10 cellular contexts compared by ENCODE assay signal in genomic region chr11:64746486-64746885, GRCh38. TPM values are rescaled to one million over a fixed set of nuclear protein-coding genes. Genes with fewer than 3 reads are reported as not detected.
DNase-seq lines count a peak whose midpoint lies in the region; ATAC-seq, FAIRE-seq and TF ChIP-seq lines count a peak whose summit lies in the region.
"Had no signal": no experiment of that assay in that cellular context is flagged by ENCODE, and none has a peak within 500 bp of the region (broad histone marks: within the 10 kb centered on the region; RNA-seq: fewer than 3 reads in every experiment).

No MANE protein-coding gene starts in this region.

- no peak overlapping the region for H2AFZ ChIP-seq in smooth muscle cell (ENCODE audit: low read depth)

- no peaks in the 10 kb centered on the region for H3K27me3 ChIP-seq in BLaER1
- H3K27me3 ChIP-seq in HUES64 (ENCODE audit: insufficient read depth, low read length), result peaks cover 34% of the 10 kb centered on the region
- peaks cover 30% of the 10 kb centered on the region for H3K27me3 ChIP-seq in smooth muscle cell (ENCODE audit: low read depth)

- WGBS in HUES64, result 86% methylated on average over 10 of the region's 10 CpGs
- 87% methylated on average over 8 of the region's 10 CpGs for WGBS in smooth muscle cell (ENCODE audit: low lambda C conversion rate)

- no peaks in the 10 kb centered on the region for H3F3A ChIP-seq in smooth muscle cell (ENCODE audit: low read depth)

- peak overlapping the region; percentile 99 for H3K27ac ChIP-seq in BLaER1
- no peak overlapping the region for H3K27ac ChIP-seq in HUES64 (ENCODE audit: low read depth, low read length)
- H3K27ac ChIP-seq in smooth muscle cell (ENCODE audit: low read depth), result no peak overlapping the region
- H3K27ac ChIP-seq in substantia nigra (ENCODE audit: low read depth, low read length, poor library complexity, severe bottlenecking), result no peak overlapping the region

- no peak for FAIRE-seq in urothelium cell line (lab: Jason Lieb, UNC)

- H3K36me3 ChIP-seq in BLaER1, result peaks cover 3% of the 10 kb centered on the region; the same call in 1 of the 2 replicates
- no peaks in the 10 kb centered on the region for H3K36me3 ChIP-seq in HUES64 (ENCODE audit: insufficient read depth, low read length)
- H3K36me3 ChIP-seq in smooth muscle cell (ENCODE audit: low read depth), result no peaks in the 10 kb centered on the region

- peak overlapping the region; percentile 93 to 95 for H3K4me3 Mint-ChIP-seq in effector memory CD8-positive, alpha-beta T cell
- no peak overlapping the region for H3K4me3 Mint-ChIP-seq in osteocyte (ENCODE audit: unreplicated experiment)

- TF ChIP-seq CTCF in osteocyte (IDR thresholded peaks at IDR 0.05) (no peak), smooth muscle cell (IDR thresholded peaks at IDR 0.05; ENCODE audit: borderline replicate concordance, insufficient read depth, poor library complexity, severe bottlenecking) (no peak)

- H3K4me2 ChIP-seq in BLaER1 (peak overlapping the region; percentile 98), smooth muscle cell (no peak overlapping the region)

- no peak for ATAC-seq in effector memory CD8-positive, alpha-beta T cell (replicated peaks)

- no peaks in the 10 kb centered on the region for H3K79me2 ChIP-seq in smooth muscle cell (ENCODE audit: low read depth)

- H4K20me1 ChIP-seq in BLaER1, result peaks cover 12% of the 10 kb centered on the region
- no peaks in the 10 kb centered on the region for H4K20me1 ChIP-seq in smooth muscle cell (ENCODE audit: low read depth)

- peaks cover 48% of the 10 kb centered on the region for H3K36me3 Mint-ChIP-seq in effector memory CD8-positive, alpha-beta T cell (ENCODE audit: insufficient read depth)
- no peaks in the 10 kb centered on the region for H3K36me3 Mint-ChIP-seq in osteocyte (ENCODE audit: unreplicated experiment)

- H3K4me3 ChIP-seq in BLaER1 (peak overlapping the region; percentile 75), HUES64 (ENCODE audit: low read length) (peak overlapping the region; percentile 70; the same call in 1 of the 2 replicates), smooth muscle cell (no peak overlapping the region)

- peak overlapping the region; percentile 91; the same call in 1 of the 2 replicates for H3K9ac ChIP-seq in BLaER1
- H3K9ac ChIP-seq in HUES64 (ENCODE audit: low read depth, low read length), result no peak overlapping the region
- H3K9ac ChIP-seq in smooth muscle cell (ENCODE audit: low read depth), result no peak overlapping the region

- no peak for DNase-seq in effector memory CD8-positive, alpha-beta T cell
- DNase-seq in osteocyte (ENCODE audit: extremely low spot score, unreplicated experiment) (no peak), smooth muscle cell (lab: John Stamatoyannopoulos, UW; ENCODE audit: unreplicated experiment) (no peak), substantia nigra (lab: John Stamatoyannopoulos, UW) (no peak), urothelium cell line (ENCODE audit: low spot score) (no peak), NCI-H2227 (lab: John Stamatoyannopoulos, UW; ENCODE audit: unreplicated experiment) (no peak)

- no peaks in the 10 kb centered on the region for H3K27me3 Mint-ChIP-seq in effector memory CD8-positive, alpha-beta T cell
- no peaks in the 10 kb centered on the region for H3K27me3 Mint-ChIP-seq in osteocyte (ENCODE audit: unreplicated experiment)
- H3K27me3 Mint-ChIP-seq: stimulated activated naive B cell treated with anti-CD40 and anti-IgM and Interleukin-4, amounts not matched to agents 10 μg/mL and 1 μg/mL and 100 μg/mL, for 72 hours had no signal

- H3K27ac Mint-ChIP-seq in effector memory CD8-positive, alpha-beta T cell, result peak overlapping the region; percentile 63 to 97
- peak overlapping the region; percentile 31 for H3K27ac Mint-ChIP-seq in osteocyte (ENCODE audit: unreplicated experiment)
- H3K27ac Mint-ChIP-seq: activated CD4-positive, alpha-beta T cell treated with anti-CD3 and anti-CD28 coated beads for 36 hours; stimulated activated naive B cell treated with anti-CD40 and anti-IgM and Interleukin-4, amounts not matched to agents 10 μg/mL and 1 μg/mL and 100 μg/mL, for 72 hours had no signal

- H3K9me3 ChIP-seq in BLaER1, result no peaks in the 10 kb centered on the region
- no peaks in the 10 kb centered on the region for H3K9me3 ChIP-seq in HUES64 (ENCODE audit: insufficient read depth, low read depth, low read length)
- H3K9me3 ChIP-seq in smooth muscle cell (replicated peaks; ENCODE audit: low read depth), result no peaks in the 10 kb centered on the region

- no peaks in the 10 kb centered on the region for H3K9me3 Mint-ChIP-seq in effector memory CD8-positive, alpha-beta T cell
- H3K9me3 Mint-ChIP-seq in osteocyte (ENCODE audit: unreplicated experiment), result no peaks in the 10 kb centered on the region
- H3K9me3 Mint-ChIP-seq: stimulated activated naive B cell treated with anti-CD40 and anti-IgM and Interleukin-4, amounts not matched to agents 10 μg/mL and 1 μg/mL and 100 μg/mL, for 72 hours had no signal

- H3K4me1 ChIP-seq in BLaER1 (peaks cover 58% of the 10 kb centered on the region), HUES64 (ENCODE audit: insufficient read depth, low read length) (peaks cover 2% of the 10 kb centered on the region; the same call in 1 of the 2 replicates), smooth muscle cell (ENCODE audit: low read depth) (peaks cover 22% of the 10 kb centered on the region)

- peaks cover 31 to 39% of the 10 kb centered on the region in 2 donors for H3K4me1 Mint-ChIP-seq in effector memory CD8-positive, alpha-beta T cell (ENCODE audit: low read depth in 2 of 2)
- peaks cover 43% of the 10 kb centered on the region for H3K4me1 Mint-ChIP-seq in osteocyte (ENCODE audit: unreplicated experiment)

RNA-seq across cellular contexts. Expression of gene RASGRP2, which starts 2.5 kb away (rescaled TPM):
- polyA plus RNA-seq in HUES64 (2013, experiment 1 of 2), result 17.1 TPM
- 13.6 TPM for polyA plus RNA-seq in HUES64 (2013, experiment 2 of 2)
- total RNA-seq in osteocyte, result 10.3 and 11.2 TPM in 2 replicates
- total RNA-seq in smooth muscle cell, result 0.40 and 2.9 TPM in 2 replicates
- polyA plus RNA-seq in smooth muscle cell, result 0.78 and 3.6 TPM in 2 replicates

RNA-seq across cellular contexts. Expression of gene PYGM, which starts 13.3 kb away (rescaled TPM):
- polyA plus RNA-seq in HUES64 (2013, experiment 1 of 2), result 2.8 TPM
- polyA plus RNA-seq in HUES64 (2013, experiment 2 of 2), result 2.5 TPM
- total RNA-seq in osteocyte (0.73 and 0.84 TPM in 2 replicates), smooth muscle cell (0.58 and 2.2 TPM in 2 replicates)
- polyA plus RNA-seq in smooth muscle cell, result 1.1 and 2.0 TPM in 2 replicates

RNA-seq across cellular contexts. Expression of gene NRXN2, which starts 23.5 kb away (rescaled TPM):
- 6.2 TPM for polyA plus RNA-seq in HUES64 (2013, experiment 1 of 2)
- polyA plus RNA-seq in HUES64 (2013, experiment 2 of 2), result 8.9 TPM
- total RNA-seq in osteocyte (2.6 and 2.7 TPM in 2 replicates), smooth muscle cell (0.13 and 1.4 TPM in 2 replicates)
- 1.7 and 2.6 TPM in 2 replicates for polyA plus RNA-seq in smooth muscle cell

RNA-seq across cellular contexts. Expression of gene SF1, which starts 31.9 kb away (rescaled TPM):
- polyA plus RNA-seq in HUES64 (2013, experiment 1 of 2), result 208 TPM
- 212 TPM for polyA plus RNA-seq in HUES64 (2013, experiment 2 of 2)
- 267 and 290 TPM in 2 replicates for total RNA-seq in osteocyte
- 78.8 and 115 TPM in 2 replicates for total RNA-seq in smooth muscle cell
- polyA plus RNA-seq in smooth muscle cell, result 84.2 and 101 TPM in 2 replicates

RNA-seq across cellular contexts. Expression of gene MAP4K2, which starts 56.5 kb away (rescaled TPM):
- polyA plus RNA-seq in HUES64 (2013, experiment 1 of 2), result 14.1 TPM
- 16.9 TPM for polyA plus RNA-seq in HUES64 (2013, experiment 2 of 2)
- 16.0 and 18.6 TPM in 2 replicates for total RNA-seq in osteocyte
- 25.9 and 28.9 TPM in 2 replicates for total RNA-seq in smooth muscle cell
- 20.0 and 23.6 TPM in 2 replicates for polyA plus RNA-seq in smooth muscle cell
